In genomic region chr12:76622915-76623314, GRCh38 we compare ENCODE assay signal across 25 cellular contexts.
"Had no signal": no experiment of that assay in that cellular context is flagged by ENCODE, and none has a peak within 500 bp of the region (broad histone marks: within the 10 kb centered on the region; RNA-seq: fewer than 3 reads in every experiment).

No MANE protein-coding gene starts in this region.

- H3K36me3 ChIP-seq: adrenal gland, MG63, SJCRH30 had no signal

- H3K27ac ChIP-seq: adrenal gland, SJCRH30, SK-N-MC had no signal

- H3K9me3 ChIP-seq: adrenal gland, MG63, SJCRH30 had no signal

- H3K4me1 ChIP-seq: SJCRH30 had no signal

- DNase-seq: activated CD4-positive, alpha-beta T cell treated with anti-CD3 and anti-CD28 coated beads, Interleukin-2, amount 10 ng/mL, durations not matched to agents 24 days and 14 days; activated CD4-positive, alpha-beta T cell treated with anti-CD3 and anti-CD28 coated beads, Interleukin-2, amount 50 U/mL, for 4 hours; activated CD8-positive, alpha-beta T cell treated with anti-CD3 and anti-CD28 coated beads for 36 hours; activated effector memory CD4-positive, alpha-beta T cell treated with anti-CD3 and anti-CD28 coated beads, Interleukin-2, amount 50 U/mL, for 16 hours; activated naive CD4-positive, alpha-beta T cell; activated T-cell treated with anti-CD3 and anti-CD28 coated beads, Interleukin-2, amount 50 U/mL, for 1 hour; activated T-cell treated with anti-CD3 and anti-CD28 coated beads, Interleukin-2, amount 50 U/mL, for 72 hours; adrenal gland; central memory CD4-positive, alpha-beta T cell; Karpas-422; MG63; NCI-H1048; NCI-H1105 treated with DMSO at 0.1 percent for 48 hours; NCI-H1436 treated with DMSO at 0.1 percent for 48 hours; NCI-H1694 treated with DMSO at 0.1 percent for 48 hours; NCI-H2029; NCI-H345; NCI-H524 treated with DMSO at 0.1 percent for 48 hours; SHP77; SJCRH30; T1000 had no signal

- H3K4me3 ChIP-seq: adrenal gland, MG63, SJCRH30, SK-N-MC had no signal

- H3K27me3 ChIP-seq: adrenal gland, MG63, SJCRH30 had no signal

- ATAC-seq: activated CD8-positive, alpha-beta T cell treated with anti-CD3 and anti-CD28 coated beads for 36 hours; activated naive CD4-positive, alpha-beta T cell treated with anti-CD3 and anti-CD28 coated beads, Interleukin-2, amount 50 U/mL, for 72 hours; activated T-cell treated with anti-CD3 and anti-CD28 coated beads, Interleukin-2, amount 50 U/mL, for 72 hours; activated T-helper 17 cell treated with anti-CD3 and anti-CD28 coated beads, Interleukin-2, amount 50 U/mL, for 72 hours; Panc1 had no signal
